8 cellular contexts compared by ENCODE assay signal in the genomic region with DNA sequence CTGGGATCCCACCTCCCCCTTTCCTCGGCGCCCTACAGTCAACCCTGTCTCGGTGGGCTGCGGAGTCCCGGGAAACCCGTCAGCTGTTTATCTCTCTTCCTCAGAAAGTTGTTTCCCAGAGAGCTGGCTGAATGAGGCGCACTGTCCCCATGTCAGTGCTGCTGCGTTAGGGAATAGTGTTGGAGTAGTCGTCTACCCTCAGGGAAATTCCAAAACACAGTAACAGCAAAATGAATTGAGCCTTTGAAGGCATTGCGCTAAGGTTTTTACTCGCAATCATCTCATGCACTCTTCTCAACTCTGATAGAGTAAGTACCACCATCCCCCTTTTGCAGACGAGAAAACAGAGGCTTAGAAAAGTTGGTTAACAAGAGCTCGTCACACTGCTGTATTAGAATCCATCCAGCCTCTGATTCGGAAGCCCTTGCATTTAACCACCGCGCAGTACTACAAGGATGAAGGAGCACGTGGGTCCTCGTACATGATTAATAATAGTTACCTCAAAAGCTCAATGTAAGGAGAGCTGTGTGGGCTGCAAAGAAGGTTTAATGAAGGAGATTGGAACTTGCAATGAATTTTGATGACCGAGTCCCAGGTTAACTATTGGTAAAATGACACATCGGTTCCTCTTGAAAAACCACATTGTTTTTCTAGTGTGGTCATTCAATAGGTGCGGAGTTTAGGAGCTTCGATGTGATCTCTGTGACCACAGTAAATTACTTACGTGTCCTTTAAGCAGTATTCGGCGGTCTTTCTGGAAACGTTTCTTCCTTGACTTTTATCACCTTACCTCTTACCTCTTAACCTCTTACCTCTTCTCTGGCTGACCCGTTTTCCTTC. TPM values are rescaled to one million over a fixed set of nuclear protein-coding genes. Genes with fewer than 3 reads are reported as not detected.
DNase-seq lines count a peak whose midpoint lies in the region; ATAC-seq and TF ChIP-seq lines count a peak whose summit lies in the region.

No MANE protein-coding gene starts in this region.

- H3K9me2 ChIP-seq in MM.1S (replicated peaks; ENCODE audit: insufficient read depth, low read length) = no peaks in the 10 kb centered on the region
- no peaks in the 10 kb centered on the region for H3K9me2 ChIP-seq in hepatocyte (replicated peaks; ENCODE audit: insufficient read depth)

- no peaks in the 10 kb centered on the region; the same call in 1 of the 2 replicates for H3K36me3 ChIP-seq in MM.1S (replicated peaks; ENCODE audit: insufficient read depth, low read length)
- no peaks in the 10 kb centered on the region for H3K36me3 ChIP-seq in hepatocyte (replicated peaks; ENCODE audit: insufficient read depth, low read depth)
- no peaks in the 10 kb centered on the region for H3K36me3 ChIP-seq in gastrocnemius medialis

- H3K4me1 Mint-ChIP-seq in activated naive CD8-positive, alpha-beta T cell treated with anti-CD3 and anti-CD28 coated beads, Interleukin-2, amount 10 ng/mL, durations not matched to agents 7 days and 5 days = peaks cover 25% of the 10 kb centered on the region

- 3% methylated on average over 27 of the region's 27 CpGs for WGBS in hepatocyte (ENCODE audit: low lambda C conversion rate, missing lambda C conversion rate)

- H3K9me3 ChIP-seq in MM.1S (replicated peaks; ENCODE audit: insufficient read depth, low read length) (no peaks in the 10 kb centered on the region), hepatocyte (ENCODE audit: low read depth) (no peaks in the 10 kb centered on the region), gastrocnemius medialis (no peaks in the 10 kb centered on the region)

- H3K27ac Mint-ChIP-seq in activated naive CD8-positive, alpha-beta T cell treated with anti-CD3 and anti-CD28 coated beads, Interleukin-2, amount 10 ng/mL, durations not matched to agents 7 days and 5 days = peak overlapping the region; percentile 82

- ATAC-seq in GM21717 (IDR thresholded peaks at IDR 0.05; ENCODE audit: unreplicated experiment) = peak; percentile 10
- no peak for ATAC-seq in activated naive CD8-positive, alpha-beta T cell treated with anti-CD3 and anti-CD28 coated beads, Interleukin-2, amount 10 ng/mL, durations not matched to agents 7 days and 5 days (ENCODE audit: low read depth)
- peak; percentile 51 to 59 for ATAC-seq in gastrocnemius medialis

- peak overlapping the region; percentile 87 for H3K27ac ChIP-seq in MM.1S (ENCODE audit: low read length)
- H3K27ac ChIP-seq in hepatocyte = peak overlapping the region; percentile 21
- H3K27ac ChIP-seq in gastrocnemius medialis = peak overlapping the region; percentile 93 to 99 (median 96)

- H2AFZ ChIP-seq in MM.1S (ENCODE audit: low read length) (peak overlapping the region; percentile 98), hepatocyte (peak overlapping the region; percentile 61)

- peak overlapping the region; percentile 97 for H3K4me3 ChIP-seq in MM.1S (ENCODE audit: low read length)
- peak overlapping the region; percentile 43 for H3K4me3 ChIP-seq in hepatocyte
- peak overlapping the region; percentile 93 to 97 (median 94) for H3K4me3 ChIP-seq in gastrocnemius medialis

- H3K4me2 ChIP-seq in MM.1S (ENCODE audit: low read depth, low read length) = peak overlapping the region; percentile 76
- peak overlapping the region; percentile 81 for H3K4me2 ChIP-seq in hepatocyte

- POLR2A ChIA-PET in activated naive CD8-positive, alpha-beta T cell treated with anti-CD3 and anti-CD28 coated beads, Interleukin-2, amount 10 ng/mL, durations not matched to agents 7 days and 5 days (lab: Charles Lee) = interaction anchor here (0.5 to 2.5 kb wide), 8 partner anchors 10 to 704 kb away, joined by 3 to 11 read pairs (median 3); a partner anchor contains a TSS

- peaks cover 39% of the 10 kb centered on the region for H3K79me2 ChIP-seq in MM.1S (ENCODE audit: low read length)
- peaks cover 34% of the 10 kb centered on the region for H3K79me2 ChIP-seq in hepatocyte

- peak overlapping the region; percentile 67 for H3K9ac ChIP-seq in MM.1S (ENCODE audit: low read length)

- intact Hi-C loops in gastrocnemius medialis (cut with DNase I; ENCODE audit: low total_unique reads) = loop anchor here (1.0 to 10.0 kb wide), 5 partner anchors 37 to 559 kb away; a partner anchor contains a TSS

- no peak for TF ChIP-seq CTCF in MM.1S (IDR thresholded peaks at IDR 0.05; ENCODE audit: low read length)
- no peak for TF ChIP-seq CTCF in hepatocyte (IDR thresholded peaks at IDR 0.05; ENCODE audit: poor library complexity)
- no peak for TF ChIP-seq CTCF in gastrocnemius medialis (IDR thresholded peaks at IDR 0.05 in 4 of 5, conservative IDR thresholded peaks at IDR 0.05 in 1 of 5)

- DNase-seq in NCI-H1105 treated with DMSO at 0.1 percent for 48 hours (lab: John Stamatoyannopoulos, UW) (peak; percentile 37), NCI-H1105 (lab: John Stamatoyannopoulos, UW) (no peak), MM.1S (peak; percentile 55), hepatocyte (ENCODE audit: low spot score) (no peak), gastrocnemius medialis (no peak), GOT3 (lab: John Stamatoyannopoulos, UW) (no peak)
- DNase-seq in activated naive CD8-positive, alpha-beta T cell treated with anti-CD3 and anti-CD28 coated beads, Interleukin-2, amount 10 ng/mL, durations not matched to agents 7 days and 5 days = no peak

- H3K9me3 Mint-ChIP-seq in activated naive CD8-positive, alpha-beta T cell treated with anti-CD3 and anti-CD28 coated beads, Interleukin-2, amount 10 ng/mL, durations not matched to agents 7 days and 5 days = no peaks in the 10 kb centered on the region

- in situ Hi-C loops in gastrocnemius medialis (cut with MboI; ENCODE audit: low sequenced_read_pairs in 4 of 4) = loop anchor here (5.0 to 25.0 kb wide), 4 partner anchors 49 to 407 kb away; a partner anchor contains a TSS

- H4K20me1 ChIP-seq in MM.1S (ENCODE audit: insufficient read depth, low read length) (no peaks in the 10 kb centered on the region), hepatocyte (ENCODE audit: insufficient read depth, poor library complexity, severe bottlenecking) (no peaks in the 10 kb centered on the region)

- H3K4me3 Mint-ChIP-seq in activated naive CD8-positive, alpha-beta T cell treated with anti-CD3 and anti-CD28 coated beads, Interleukin-2, amount 10 ng/mL, durations not matched to agents 7 days and 5 days = peak overlapping the region; percentile 89

- no peaks in the 10 kb centered on the region for H3K27me3 ChIP-seq in MM.1S (replicated peaks; ENCODE audit: insufficient read depth, low read length)
- no peaks in the 10 kb centered on the region for H3K27me3 ChIP-seq in hepatocyte
- H3K27me3 ChIP-seq in gastrocnemius medialis = no peaks in the 10 kb centered on the region

- no peak for TF ChIP-seq POLR2A in gastrocnemius medialis (IDR thresholded peaks at IDR 0.05)

- H3F3A ChIP-seq in MM.1S (ENCODE audit: insufficient read depth, low read length) = peaks cover 22% of the 10 kb centered on the region

- H3K36me3 Mint-ChIP-seq in activated naive CD8-positive, alpha-beta T cell treated with anti-CD3 and anti-CD28 coated beads, Interleukin-2, amount 10 ng/mL, durations not matched to agents 7 days and 5 days = peaks cover 4% of the 10 kb centered on the region

- peaks cover 10% of the 10 kb centered on the region for H3K27me3 Mint-ChIP-seq in activated naive CD8-positive, alpha-beta T cell treated with anti-CD3 and anti-CD28 coated beads, Interleukin-2, amount 10 ng/mL, durations not matched to agents 7 days and 5 days

- H3K4me1 ChIP-seq in MM.1S (ENCODE audit: low read length) (peaks cover 20% of the 10 kb centered on the region), hepatocyte (ENCODE audit: insufficient read depth) (peaks cover 4% of the 10 kb centered on the region), gastrocnemius medialis (peaks cover 16 to 17% of the 10 kb centered on the region in 2 donors)

RNA-seq across cellular contexts. Expression of a gene that starts 0.8 kb away (rescaled TPM):
- 10 to 100 TPM; 18.8 to 29.9 TPM for total RNA-seq in activated naive CD8-positive, alpha-beta T cell treated with anti-CD3 and anti-CD28 coated beads, Interleukin-2, amount 10 ng/mL, durations not matched to agents 7 days and 5 days
- 50.8 and 54.1 TPM in 2 replicates for total RNA-seq in hepatocyte
- polyA plus RNA-seq in hepatocyte = 14.9 and 16.5 TPM in 2 replicates
- total RNA-seq in gastrocnemius medialis = 10 to 100 TPM; 18.1 to 51.1 (median 31.9) TPM

Comparison
In these comparisons a context has a peak if more than half of its experiments do, and no peak if none do; other contexts are left out.
1. DNase-seq: peak in NCI-H1105 treated with DMSO at 0.1 percent for 48 hours (single experiment) and MM.1S (single experiment); none in NCI-H1105 (single experiment), activated naive CD8-positive, alpha-beta T cell treated with anti-CD3 and anti-CD28 coated beads, Interleukin-2, amount 10 ng/mL, durations not matched to agents 7 days and 5 days (single experiment), hepatocyte (single experiment), gastrocnemius medialis (0 of 2) and GOT3 (single experiment).
2. H3K27ac ChIP-seq: peak in every context shown above with its lines; median percentile 96 in gastrocnemius medialis; 87 in MM.1S; 21 in hepatocyte.
3. H3K4me3 ChIP-seq: peak in every context shown above with its lines; median percentile 97 in MM.1S; 94 in gastrocnemius medialis; 43 in hepatocyte.